In genomic region chr4:87505862-87506261, GRCh38 we compare ENCODE assay signal across 15 cellular contexts. TPM values are rescaled to one million over a fixed set of nuclear protein-coding genes. Genes with fewer than 3 reads are reported as not detected.
DNase-seq lines count a peak whose midpoint lies in the region; ATAC-seq and TF ChIP-seq lines count a peak whose summit lies in the region.
"Had no signal": no experiment of that assay in that cellular context is flagged by ENCODE, and none has a peak within 500 bp of the region (broad histone marks: within the 10 kb centered on the region; RNA-seq: fewer than 3 reads in every experiment).

No MANE protein-coding gene starts in this region.

- H3K4me2 ChIP-seq in DOHH2 (ENCODE audit: low read length): no peak overlapping the region
- no peak overlapping the region for H3K4me2 ChIP-seq in H9 (ENCODE audit: insufficient read depth, insufficient read length, low read length)
- H3K4me2 ChIP-seq: BLaER1 treated with 17β-estradiol and CSF1 and Interleukin-3, amounts not matched to agents 10 nM and 100 nM had no signal

- H4K8ac ChIP-seq in H9 (replicated peaks; ENCODE audit: insufficient read length, low read depth, low read length): no peak overlapping the region

- H3K4me3 Mint-ChIP-seq in H9: no peak overlapping the region
- H3K4me3 Mint-ChIP-seq: activated CD8-positive, alpha-beta T cell treated with anti-CD3 and anti-CD28 coated beads, Interleukin-2, amount 10 ng/mL, durations not matched to agents 7 days and 5 days; central memory CD8-positive, alpha-beta T cell; stimulated activated effector memory CD8-positive, alpha-beta T cell treated with anti-CD3 and anti-CD28 coated beads, Interleukin-12 subunit alpha, Interleukin-12 subunit beta, amount 100 ng/mL, for 72 hours had no signal

- H3K4me1 ChIP-seq in DOHH2 (ENCODE audit: control insufficient read depth, low read length): no peaks in the 10 kb centered on the region
- no peaks in the 10 kb centered on the region for H3K4me1 ChIP-seq in H9 (ENCODE audit: insufficient read depth, low read length)
- peaks cover 13 to 29% of the 10 kb centered on the region in 2 donors for H3K4me1 ChIP-seq in ascending aorta
- H3K4me1 ChIP-seq: BLaER1 treated with 17β-estradiol and CSF1 and Interleukin-3, amounts not matched to agents 10 nM and 100 nM had no signal

- H3K4me1 Mint-ChIP-seq in H9: peaks cover 2 to 5% of the 10 kb centered on the region in 2 experiments; a peak in 2 of 4 replicates
- H3K4me1 Mint-ChIP-seq: central memory CD8-positive, alpha-beta T cell had no signal

- WGBS in H9 (ENCODE audit: extremely low coverage, insufficient read length, low lambda C conversion rate): no CpG with 5 or more reads among the region's 3 CpGs

- no peaks in the 10 kb centered on the region for H3K79me1 ChIP-seq in H9 (ENCODE audit: insufficient read depth, low read depth, low read length, poor library complexity, severe bottlenecking)

- no peak overlapping the region for H2BK12ac ChIP-seq in H9 (ENCODE audit: insufficient read length, low read depth, low read length)

- no peak overlapping the region for H2AFZ ChIP-seq in H9 (ENCODE audit: low read length)

- H3K27me3 Mint-ChIP-seq in H9 (ENCODE audit: low read depth): no peaks in the 10 kb centered on the region; the same call in 1 of the 2 replicates
- H3K27me3 Mint-ChIP-seq: central memory CD8-positive, alpha-beta T cell had no signal

- H2AK5ac ChIP-seq in H9 (ENCODE audit: insufficient read length, low read length): no peak overlapping the region

- H3K9me3 ChIP-seq in DOHH2 (ENCODE audit: control insufficient read depth, insufficient read depth, low read length) (no peaks in the 10 kb centered on the region), H9 (ENCODE audit: control insufficient read depth, low read depth, low read length) (no peaks in the 10 kb centered on the region), ascending aorta (no peaks in the 10 kb centered on the region)
- H3K9me3 ChIP-seq: BLaER1 treated with 17β-estradiol and CSF1 and Interleukin-3, amounts not matched to agents 10 nM and 100 nM; mucosa of descending colon had no signal

- no peaks in the 10 kb centered on the region for H3K9me3 Mint-ChIP-seq in H9
- H3K9me3 Mint-ChIP-seq: central memory CD8-positive, alpha-beta T cell; stimulated activated effector memory CD8-positive, alpha-beta T cell treated with anti-CD3 and anti-CD28 coated beads, Interleukin-12 subunit alpha, Interleukin-12 subunit beta, amount 100 ng/mL, for 72 hours had no signal

- H3T11ph ChIP-seq in H9 (ENCODE audit: low read length): no peak overlapping the region

- H3K23me2 ChIP-seq in H9 (ENCODE audit: insufficient read length, low read depth, low read length, poor library complexity, severe bottlenecking): no peaks in the 10 kb centered on the region

- no peak overlapping the region for H2BK120ac ChIP-seq in H9 (ENCODE audit: low read depth, low read length, poor library complexity, severe bottlenecking)

- H3K9ac ChIP-seq in H9 (ENCODE audit: extremely low read depth, insufficient read length, low read length): no peak overlapping the region
- H3K9ac ChIP-seq: BLaER1 treated with 17β-estradiol and CSF1 and Interleukin-3, amounts not matched to agents 10 nM and 100 nM had no signal

- intact Hi-C loops in ascending aorta (cut with DNase I): loop anchor here (5.0 kb wide), 1 partner anchor 116 kb away; no protein-coding TSS in a partner anchor

- H3K79me2 ChIP-seq in DOHH2 (ENCODE audit: control insufficient read depth, low read length): no peaks in the 10 kb centered on the region
- H3K79me2 ChIP-seq in H9 (ENCODE audit: insufficient read depth, low read length): no peaks in the 10 kb centered on the region

- H3K27ac ChIP-seq in DOHH2 (ENCODE audit: low read depth, low read length): no peak overlapping the region
- H3K27ac ChIP-seq in H9 (ENCODE audit: insufficient read length, low read depth, low read length): no peak overlapping the region
- H3K27ac ChIP-seq in ascending aorta: peak overlapping the region; percentile 88 to 93
- H3K27ac ChIP-seq: BLaER1 treated with 17β-estradiol and CSF1 and Interleukin-3, amounts not matched to agents 10 nM and 100 nM had no signal

- no peak overlapping the region for H3K56ac ChIP-seq in H9 (ENCODE audit: insufficient read length, low read depth, low read length)

- H3K4me3 ChIP-seq in DOHH2 (ENCODE audit: low read length): no peak overlapping the region
- H3K4me3 ChIP-seq in ascending aorta: no peak overlapping the region
- no peak overlapping the region for H3K4me3 ChIP-seq in kidney epithelial cell (ENCODE audit: low read depth, low read length)
- H3K4me3 ChIP-seq: BLaER1 treated with 17β-estradiol and CSF1 and Interleukin-3, amounts not matched to agents 10 nM and 100 nM; mucosa of descending colon had no signal

- H3K4ac ChIP-seq in H9 (ENCODE audit: low read depth, low read length): no peak overlapping the region

- ATAC-seq in HG02981 (IDR thresholded peaks at IDR 0.05; ENCODE audit: unreplicated experiment) (no peak), HG02884 (IDR thresholded peaks at IDR 0.05; ENCODE audit: unreplicated experiment) (no peak), HG03135 (IDR thresholded peaks at IDR 0.05; ENCODE audit: unreplicated experiment) (no peak)
- ATAC-seq: activated CD8-positive, alpha-beta T cell treated with anti-CD3 and anti-CD28 coated beads, Interleukin-2, amount 10 ng/mL, durations not matched to agents 7 days and 5 days; mucosa of descending colon; stimulated activated effector memory CD8-positive, alpha-beta T cell treated with anti-CD3 and anti-CD28 coated beads, Interleukin-12 subunit alpha, Interleukin-12 subunit beta, amount 100 ng/mL, for 72 hours had no signal

- H3K36me3 ChIP-seq in DOHH2 (ENCODE audit: control insufficient read depth, low read length) (no peaks in the 10 kb centered on the region), ascending aorta (peaks cover 31 to 57% of the 10 kb centered on the region in 2 donors), kidney epithelial cell (ENCODE audit: control insufficient read depth, insufficient read depth, low read length) (no peaks in the 10 kb centered on the region)
- H3K36me3 ChIP-seq: BLaER1 treated with 17β-estradiol and CSF1 and Interleukin-3, amounts not matched to agents 10 nM and 100 nM had no signal

- no peak for DNase-seq in H9
- no peak for DNase-seq in ascending aorta (ENCODE audit: low spot score in 2 of 2)
- DNase-seq in kidney epithelial cell (ENCODE audit: low read depth): no peak
- no peak for DNase-seq in COLO829 (ENCODE audit: low spot score)
- DNase-seq: activated CD8-positive, alpha-beta T cell treated with anti-CD3 and anti-CD28 coated beads, Interleukin-2, amount 10 ng/mL, durations not matched to agents 7 days and 5 days; activated gamma-delta T cell; GF-D8; mucosa of descending colon had no signal

- H3K27me3 ChIP-seq in DOHH2 (ENCODE audit: control insufficient read depth, low read length) (0 out of 2 replicates have a peak, but pooled peaks cover 2% of the 10 kb centered on the region), H9 (ENCODE audit: insufficient read depth, low read length) (no peaks in the 10 kb centered on the region), ascending aorta (no peaks in the 10 kb centered on the region), kidney epithelial cell (ENCODE audit: control insufficient read depth, insufficient read depth, low read length) (no peaks in the 10 kb centered on the region)
- H3K27me3 ChIP-seq: BLaER1 treated with 17β-estradiol and CSF1 and Interleukin-3, amounts not matched to agents 10 nM and 100 nM had no signal

- no peak overlapping the region for H2BK15ac ChIP-seq in H9 (ENCODE audit: low read depth, low read length)

- H3K23ac ChIP-seq in H9 (ENCODE audit: insufficient read length, low read depth, low read length): no peak overlapping the region

- no peak overlapping the region for H3K27ac Mint-ChIP-seq in H9
- H3K27ac Mint-ChIP-seq: activated CD8-positive, alpha-beta T cell treated with anti-CD3 and anti-CD28 coated beads, Interleukin-2, amount 10 ng/mL, durations not matched to agents 7 days and 5 days; stimulated activated effector memory CD8-positive, alpha-beta T cell treated with anti-CD3 and anti-CD28 coated beads, Interleukin-12 subunit alpha, Interleukin-12 subunit beta, amount 100 ng/mL, for 72 hours had no signal

- H3K9me2 ChIP-seq in DOHH2 (replicated peaks; ENCODE audit: control insufficient read depth, low read length): no peaks in the 10 kb centered on the region

- H4K5ac ChIP-seq in H9 (ENCODE audit: insufficient read length, low read depth, low read length): no peak overlapping the region

- H3K14ac ChIP-seq in H9 (ENCODE audit: insufficient read depth, low read length): no peak overlapping the region

- peak; percentile 30 for TF ChIP-seq CTCF in DOHH2 (IDR thresholded peaks at IDR 0.05; ENCODE audit: low read depth, low read length, poor library complexity, severe bottlenecking)
- TF ChIP-seq CTCF in H9 (conservative IDR thresholded peaks at IDR 0.05): peak; percentile 61
- no peak for TF ChIP-seq CTCF in ascending aorta (IDR thresholded peaks at IDR 0.05)
- TF ChIP-seq CTCF in kidney epithelial cell (IDR thresholded peaks at IDR 0.05; ENCODE audit: insufficient read depth, low read length, poor library complexity, severe bottlenecking): peak; percentile 26

- no peak overlapping the region for H2BK20ac ChIP-seq in H9 (ENCODE audit: low read depth, low read length, poor library complexity, severe bottlenecking)

- no peak overlapping the region for H3K18ac ChIP-seq in H9 (ENCODE audit: insufficient read length, low read depth, low read length)

- H3F3A ChIP-seq in DOHH2 (ENCODE audit: control insufficient read depth, insufficient read depth): no peaks in the 10 kb centered on the region

- no peaks in the 10 kb centered on the region for H3K36me3 Mint-ChIP-seq in H9 (ENCODE audit: insufficient read depth in 1 of 3, low read depth in 3 of 3)
- H3K36me3 Mint-ChIP-seq: stimulated activated effector memory CD8-positive, alpha-beta T cell treated with anti-CD3 and anti-CD28 coated beads, Interleukin-12 subunit alpha, Interleukin-12 subunit beta, amount 100 ng/mL, for 72 hours had no signal

- H4K20me1 ChIP-seq in DOHH2 (ENCODE audit: control insufficient read depth, insufficient read depth, low read depth, low read length) (no peaks in the 10 kb centered on the region), H9 (ENCODE audit: control insufficient read depth, insufficient read depth, insufficient read length) (no peaks in the 10 kb centered on the region)
- H4K20me1 ChIP-seq: BLaER1 treated with 17β-estradiol and CSF1 and Interleukin-3, amounts not matched to agents 10 nM and 100 nM had no signal

- no peak overlapping the region for H2BK5ac ChIP-seq in H9 (ENCODE audit: insufficient read length, low read length)

- H4K91ac ChIP-seq in H9 (ENCODE audit: insufficient read length, low read depth, low read length): no peak overlapping the region

RNA-seq across cellular contexts. Expression of gene SPARCL1, which starts 23.3 kb away (rescaled TPM):
- total RNA-seq in H9 (2021) (0.17 and 0.68 TPM in 2 replicates), ascending aorta (830 TPM), kidney epithelial cell (0.89 TPM in 1 of 2 replicates, not detected in the other)
- total RNA-seq: activated CD8-positive, alpha-beta T cell treated with anti-CD3 and anti-CD28 coated beads, Interleukin-2, amount 10 ng/mL, durations not matched to agents 7 days and 5 days had no signal

Comparison
In these comparisons a context has a peak if more than half of its experiments do, and no peak if none do; other contexts are left out.
1. H3K27ac ChIP-seq: peak in ascending aorta (2 of 2); none in DOHH2 (single experiment) and H9 (single experiment).
2. CTCF ChIP-seq: peak in DOHH2 (single experiment), H9 (single experiment) and kidney epithelial cell (single experiment); none in ascending aorta (0 of 3).
3. RNA of gene SPARCL1, which starts 23.3 kb away (total RNA-seq): 830 TPM in ascending aorta (single experiment); 0.17 to 0.68 TPM in H9 and 0.89 TPM in kidney epithelial cell; every median in the first group is over 100 times any median in the second.